In the genomic region with DNA sequence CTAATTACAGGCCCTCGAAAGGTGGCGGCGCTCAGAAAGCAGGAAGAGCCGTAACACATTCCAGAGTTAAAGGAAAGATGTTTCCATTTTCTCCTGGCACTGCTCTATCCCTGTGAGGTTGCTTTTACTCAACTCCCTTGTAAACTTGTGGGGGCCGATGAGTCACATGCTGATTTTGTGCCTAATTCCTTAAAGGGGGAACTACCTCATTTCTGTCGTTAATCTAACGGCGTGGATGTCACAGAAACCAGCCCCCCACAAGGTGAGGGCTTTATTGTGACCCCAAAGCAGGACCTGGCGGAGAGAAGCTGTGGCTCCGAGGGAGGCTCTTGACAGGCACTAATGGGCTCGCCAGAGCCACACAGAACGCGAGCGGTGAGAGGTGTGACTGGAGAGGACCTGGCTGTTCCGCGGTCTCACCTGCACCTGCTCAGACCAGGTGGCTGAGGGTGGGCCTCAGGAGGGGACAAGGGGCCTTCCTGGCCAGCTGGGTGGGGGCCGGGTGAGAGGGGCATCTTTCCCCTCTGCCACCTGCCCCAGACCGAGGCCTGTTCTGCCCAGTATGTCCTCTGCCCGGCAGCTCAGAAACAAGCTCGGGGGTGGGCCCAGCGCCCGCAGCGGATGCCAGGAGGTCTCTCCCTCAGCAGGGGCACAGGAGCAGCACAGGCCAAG, we compare ENCODE assay signal across 9 cellular contexts. TPM values are rescaled to one million over a fixed set of nuclear protein-coding genes. Genes with fewer than 3 reads are reported as not detected.
A peak's percentile ranks its signal among the peaks of the same experiment; 100 is the strongest.
DNase-seq lines count a peak whose midpoint lies in the region; ATAC-seq and TF ChIP-seq lines count a peak whose summit lies in the region.
"Had no signal": no experiment of that assay in that cellular context is flagged by ENCODE, and none has a peak within 500 bp of the region (broad histone marks: within the 10 kb centered on the region; RNA-seq: fewer than 3 reads in every experiment).

No MANE protein-coding gene starts in this region.

- peaks cover 14% of the 10 kb centered on the region for H3K4me1 ChIP-seq in ovary (ENCODE audit: insufficient read depth)

- no peak for TF ChIP-seq EP300 in ovary (IDR thresholded peaks at IDR 0.05)

- H3K27ac ChIP-seq in caudate nucleus (ENCODE audit: low read depth, low read length) = peak overlapping the region; percentile 33
- peak overlapping the region in 1 of 2 donors; percentile 46 for H3K27ac ChIP-seq in ovary
- H3K27ac ChIP-seq: dorsolateral prefrontal cortex had no signal

- no peaks in the 10 kb centered on the region for H3K27me3 ChIP-seq in ovary
- H3K27me3 ChIP-seq: dorsolateral prefrontal cortex had no signal

- intact Hi-C loops in ovary (cut with DNase I) = no loop called here

- no peaks in the 10 kb centered on the region for H3K9me3 ChIP-seq in ovary

- no peak overlapping the region for H3K4me3 ChIP-seq in ovary
- H3K4me3 ChIP-seq: dorsolateral prefrontal cortex had no signal

- WGBS in ovary, 3 donors = 42 to 50% (median 43%) methylated on average over 22 to 23 of the region's 23 CpGs

- H3K36me3 ChIP-seq in ovary = no peaks in the 10 kb centered on the region

- TF ChIP-seq CTCF in ovary (IDR thresholded peaks at IDR 0.05) = no peak

- peak; percentile 45 for DNase-seq in DMS79 treated with DMSO at 0.1 percent for 48 hours (lab: John Stamatoyannopoulos, UW)
- peak; percentile 69 for DNase-seq in M059J (ENCODE audit: low read depth)
- peak in 10 of 61 donors; percentile 14 to 42 (median 18) for DNase-seq in caudate nucleus (lab: John Stamatoyannopoulos, UW)
- peak; percentile 44 to 67 (median 52) for DNase-seq in ovary
- no peak for DNase-seq in C1 segment of cervical spinal cord (lab: John Stamatoyannopoulos, UW)
- DNase-seq: activated T-cell treated with anti-CD3 and anti-CD28 coated beads for 4 hours had no signal

- no peak for TF ChIP-seq POLR2A in ovary (IDR thresholded peaks at IDR 0.05)

- ATAC-seq in HG02884 (IDR thresholded peaks at IDR 0.05; ENCODE audit: unreplicated experiment) = no peak
- ATAC-seq in GM18858 (IDR thresholded peaks at IDR 0.05; ENCODE audit: unreplicated experiment) = no peak

RNA-seq across cellular contexts. Expression of a gene that starts 50.9 kb away (rescaled TPM):
- total RNA-seq in M059J (2014; rRNA removed; shearing (Covaris generic)) = not detected in 2 replicates
- 1 to 10 TPM in 1 of 7 donors, not detected in 6; 1.5 TPM for total RNA-seq in ovary
- under 1 TPM in 1 of 2 donors, not detected in 1; 0.02 TPM for polyA plus RNA-seq in ovary

Comparison
In these comparisons a context has a peak if more than half of its experiments do, and no peak if none do; other contexts are left out.
1. DNase-seq: peak in DMS79 treated with DMSO at 0.1 percent for 48 hours (single experiment), M059J (single experiment) and ovary (5 of 5); none in C1 segment of cervical spinal cord (0 of 14).